ENCODE assay signal across 31 cellular contexts in genomic region chr10:91295346-91295745, GRCh38.
"Had no signal": no experiment of that assay in that cellular context is flagged by ENCODE, and none has a peak within 500 bp of the region (broad histone marks: within the 10 kb centered on the region; RNA-seq: fewer than 3 reads in every experiment).

No MANE protein-coding gene starts in this region.

- H3K27ac ChIP-seq: brain microvascular endothelial cell, coronary artery, esophagus muscularis mucosa, foreskin keratinocyte, gastrocnemius medialis, heart left ventricle had no signal

- ATAC-seq: activated naive CD4-positive, alpha-beta T cell treated with anti-CD3 and anti-CD28 coated beads, Interleukin-2, amount 50 U/mL, for 72 hours; activated T-cell treated with anti-CD3 and anti-CD28 coated beads, Interleukin-2, amount 50 U/mL, for 72 hours; effector memory CD8-positive, alpha-beta T cell; foreskin keratinocyte; gastrocnemius medialis; heart left ventricle; WTC11 had no signal

- H3K36me3 Mint-ChIP-seq: activated naive CD4-positive, alpha-beta T cell treated with anti-CD3 and anti-CD28 coated beads, Interleukin-2, amount 10 ng/mL, durations not matched to agents 7 days and 5 days; activated naive CD4-positive, alpha-beta T cell treated with anti-CD3 and anti-CD28 coated beads, Interleukin-2, amount 50 U/mL, for 72 hours; activated naive CD8-positive, alpha-beta T cell treated with anti-CD3 and anti-CD28 coated beads, Interleukin-2, amount 10 ng/mL, durations not matched to agents 7 days and 5 days; WTC11 had no signal

- FAIRE-seq: bronchial epithelial cell had no signal

- H3K9me3 ChIP-seq: esophagus muscularis mucosa, gastrocnemius medialis, heart left ventricle had no signal

- H3K9me3 Mint-ChIP-seq: activated CD4-positive, alpha-beta memory T cell treated with anti-CD3 and anti-CD28 coated beads, Interleukin-2, amount 10 ng/mL, durations not matched to agents 7 days and 5 days; activated CD4-positive, alpha-beta T cell treated with anti-CD3 and anti-CD28 coated beads, Interleukin-2, amount 10 ng/mL, durations not matched to agents 7 days and 5 days; activated naive CD4-positive, alpha-beta T cell treated with anti-CD3 and anti-CD28 coated beads, Interleukin-2, amount 10 ng/mL, durations not matched to agents 7 days and 5 days; activated naive CD4-positive, alpha-beta T cell treated with anti-CD3 and anti-CD28 coated beads, Interleukin-2, amount 50 U/mL, for 72 hours; activated naive CD8-positive, alpha-beta T cell treated with anti-CD3 and anti-CD28 coated beads, Interleukin-2, amount 10 ng/mL, durations not matched to agents 7 days and 5 days; activated T-cell treated with anti-CD3 and anti-CD28 coated beads, Interleukin-2, amount 50 U/mL, for 24 hours; activated T-cell treated with anti-CD3 and anti-CD28 coated beads, Interleukin-2, amount 50 U/mL, for 72 hours; central memory CD8-positive, alpha-beta T cell; effector memory CD8-positive, alpha-beta T cell; WTC11 had no signal

- H3K36me3 ChIP-seq: brain microvascular endothelial cell, esophagus muscularis mucosa, gastrocnemius medialis, heart left ventricle had no signal

- DNase-seq: activated CD4-positive, alpha-beta memory T cell treated with anti-CD3 and anti-CD28 coated beads, Interleukin-2, amount 10 ng/mL, durations not matched to agents 7 days and 5 days; activated CD4-positive, alpha-beta T cell treated with anti-CD3 and anti-CD28 coated beads for 1 hour; activated CD4-positive, alpha-beta T cell treated with anti-CD3 and anti-CD28 coated beads for 4 hours; activated CD4-positive, alpha-beta T cell treated with anti-CD3 and anti-CD28 coated beads, Interleukin-2, amount 10 ng/mL, durations not matched to agents 7 days and 5 days; activated CD4-positive, alpha-beta T cell treated with anti-CD3 and anti-CD28 coated beads, Interleukin-2, amount 50 U/mL, for 4 hours; activated CD8-positive, alpha-beta memory T cell treated with anti-CD3 and anti-CD28 coated beads, Interleukin-2, amount 50 U/mL, for 48 hours; activated gamma-delta T cell; activated naive CD4-positive, alpha-beta T cell; activated naive CD4-positive, alpha-beta T cell treated with anti-CD3 and anti-CD28 coated beads, Interleukin-2, amount 10 ng/mL, durations not matched to agents 7 days and 5 days; activated naive CD8-positive, alpha-beta T cell treated with anti-CD3 and anti-CD28 coated beads, Interleukin-2, amount 10 ng/mL, durations not matched to agents 7 days and 5 days; activated T-cell treated with anti-CD3 and anti-CD28 coated beads for 4 hours; activated T-cell treated with anti-CD3 and anti-CD28 coated beads, Interleukin-2, amount 50 U/mL, for 24 hours; activated T-cell treated with anti-CD3 and anti-CD28 coated beads, Interleukin-2, amount 50 U/mL, for 72 hours; amygdala; aorta; brain microvascular endothelial cell; dermis blood vessel endothelial cell; effector CD4-positive, alpha-beta T cell; effector memory CD8-positive, alpha-beta T cell; erythroblast; foreskin keratinocyte; gastrocnemius medialis; glutamatergic neuron; heart left ventricle; T-helper 2 cell had no signal

- H3K27me3 ChIP-seq: brain microvascular endothelial cell, gastrocnemius medialis had no signal

- H3K4me3 Mint-ChIP-seq: activated CD4-positive, alpha-beta memory T cell treated with anti-CD3 and anti-CD28 coated beads, Interleukin-2, amount 10 ng/mL, durations not matched to agents 7 days and 5 days; activated CD4-positive, alpha-beta T cell treated with anti-CD3 and anti-CD28 coated beads, Interleukin-2, amount 10 ng/mL, durations not matched to agents 7 days and 5 days; activated naive CD4-positive, alpha-beta T cell treated with anti-CD3 and anti-CD28 coated beads, Interleukin-2, amount 10 ng/mL, durations not matched to agents 7 days and 5 days; activated naive CD8-positive, alpha-beta T cell treated with anti-CD3 and anti-CD28 coated beads, Interleukin-2, amount 10 ng/mL, durations not matched to agents 7 days and 5 days; activated T-cell treated with anti-CD3 and anti-CD28 coated beads, Interleukin-2, amount 50 U/mL, for 24 hours; activated T-cell treated with anti-CD3 and anti-CD28 coated beads, Interleukin-2, amount 50 U/mL, for 72 hours; central memory CD8-positive, alpha-beta T cell; effector memory CD8-positive, alpha-beta T cell; WTC11 had no signal

- H3K4me1 ChIP-seq: foreskin keratinocyte had no signal

- H3K4me3 ChIP-seq: coronary artery, esophagus muscularis mucosa, gastrocnemius medialis, heart left ventricle had no signal

- H3K27ac Mint-ChIP-seq: activated CD4-positive, alpha-beta memory T cell treated with anti-CD3 and anti-CD28 coated beads, Interleukin-2, amount 10 ng/mL, durations not matched to agents 7 days and 5 days; activated CD4-positive, alpha-beta T cell treated with anti-CD3 and anti-CD28 coated beads, Interleukin-2, amount 10 ng/mL, durations not matched to agents 7 days and 5 days; activated naive CD4-positive, alpha-beta T cell treated with anti-CD3 and anti-CD28 coated beads, Interleukin-2, amount 10 ng/mL, durations not matched to agents 7 days and 5 days; activated naive CD4-positive, alpha-beta T cell treated with anti-CD3 and anti-CD28 coated beads, Interleukin-2, amount 50 U/mL, for 72 hours; activated naive CD8-positive, alpha-beta T cell treated with anti-CD3 and anti-CD28 coated beads, Interleukin-2, amount 10 ng/mL, durations not matched to agents 7 days and 5 days; activated T-cell treated with anti-CD3 and anti-CD28 coated beads, Interleukin-2, amount 50 U/mL, for 24 hours; activated T-cell treated with anti-CD3 and anti-CD28 coated beads, Interleukin-2, amount 50 U/mL, for 72 hours; effector memory CD8-positive, alpha-beta T cell; WTC11 had no signal
